ENCODE assay signal across 12 cellular contexts in genomic region chr7:91083855-91084644, GRCh38.
DNase-seq lines count a peak whose midpoint lies in the region; ATAC-seq and TF ChIP-seq lines count a peak whose summit lies in the region.
"Had no signal": no experiment of that assay in that cellular context is flagged by ENCODE, and none has a peak within 500 bp of the region (broad histone marks: within the 10 kb centered on the region; RNA-seq: fewer than 3 reads in every experiment).

No MANE protein-coding gene starts in this region.

- H3K4me1 Mint-ChIP-seq in naive thymus-derived CD8-positive, alpha-beta T cell: peaks cover 18 to 33% (median 27%) of the 10 kb centered on the region in 4 donors

- TF ChIP-seq CTCF in GM13977 (IDR thresholded peaks at IDR 0.05; ENCODE audit: extremely low read depth, insufficient read depth, missing control alignments): no peak

- POLR2A ChIA-PET in naive thymus-derived CD8-positive, alpha-beta T cell (lab: Charles Lee): no interaction called here

- H3K27me3 Mint-ChIP-seq in naive thymus-derived CD8-positive, alpha-beta T cell: no peaks in the 10 kb centered on the region

- H3K4me3 Mint-ChIP-seq in naive thymus-derived CD8-positive, alpha-beta T cell: peak overlapping the region in 2 of 10 donors; percentile 31 to 45

- no peak for ATAC-seq in naive thymus-derived CD8-positive, alpha-beta T cell
- no peak for ATAC-seq in GM21717 (IDR thresholded peaks at IDR 0.05; ENCODE audit: unreplicated experiment)
- ATAC-seq in activated CD4-positive, CD25-positive, alpha-beta regulatory T cell treated with anti-CD3 and anti-CD28 coated beads, Interleukin-2, amount 50 U/mL, for 24 hours: no peak

- DNase-seq in CD1c-positive myeloid dendritic cell (ENCODE audit: extremely low spot score) (peak; percentile 18), HT1080 (ENCODE audit: low read depth) (peak; percentile 7), cerebellar cortex (ENCODE audit: low spot score) (peak; percentile 57), D341Med (ENCODE audit: low spot score) (no peak), GM13977 (ENCODE audit: low spot score) (no peak)
- DNase-seq in naive thymus-derived CD8-positive, alpha-beta T cell: no peak
- DNase-seq: activated CD4-positive, alpha-beta T cell treated with anti-CD3 and anti-CD28 coated beads, Interleukin-2, amount 50 U/mL, for 4 hours; Calu3; NCI-H226; stimulated activated naive CD4-positive, alpha-beta T cell treated with Interleukin-2 at 50 U/mL for 16 hours had no signal

- H3K9me3 Mint-ChIP-seq in naive thymus-derived CD8-positive, alpha-beta T cell: no peaks in the 10 kb centered on the region

- in situ Hi-C loops in GM13977 (cut with MboI; ENCODE audit: low pct_unique_long_range_greater_than_20kb, low sequenced_read_pairs, unreplicated experiment): loop anchor here (25.0 kb wide), 1 partner anchor 553 kb away; no protein-coding TSS in a partner anchor

- H3K27ac Mint-ChIP-seq in naive thymus-derived CD8-positive, alpha-beta T cell: peak overlapping the region in 7 of 10 donors; percentile 11 to 90 (median 85)

- no peaks in the 10 kb centered on the region for H3K36me3 Mint-ChIP-seq in naive thymus-derived CD8-positive, alpha-beta T cell

Comparison
In these comparisons a context has a peak if more than half of its experiments do, and no peak if none do; other contexts are left out.
1. DNase-seq: peak in CD1c-positive myeloid dendritic cell (single experiment), HT1080 (single experiment) and cerebellar cortex (single experiment); none in naive thymus-derived CD8-positive, alpha-beta T cell (0 of 10), D341Med (single experiment) and GM13977 (single experiment).